28 cellular contexts compared by ENCODE assay signal in the genomic region with DNA sequence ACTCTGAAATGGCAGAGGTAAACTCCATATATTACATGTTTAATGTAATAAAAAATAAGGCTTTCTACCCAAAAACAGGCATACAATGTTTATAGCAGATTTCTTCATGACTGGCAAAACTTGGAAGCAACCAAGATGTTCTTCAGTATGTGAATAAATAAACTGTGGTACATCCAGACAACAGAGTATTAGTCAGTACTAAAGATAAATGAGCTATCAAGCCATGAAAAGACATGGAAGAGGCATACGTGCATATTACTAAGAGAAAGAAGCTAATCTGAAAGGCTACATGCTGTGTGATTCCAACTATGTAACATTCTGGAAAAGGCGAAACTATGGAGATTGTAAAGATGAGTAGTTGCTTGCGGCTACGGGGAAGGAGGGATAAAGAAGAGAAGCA.
DNase-seq lines count a peak whose midpoint lies in the region; ATAC-seq, FAIRE-seq and TF ChIP-seq lines count a peak whose summit lies in the region.
"Had no signal": no experiment of that assay in that cellular context is flagged by ENCODE, and none has a peak within 500 bp of the region (broad histone marks: within the 10 kb centered on the region; RNA-seq: fewer than 3 reads in every experiment).

No MANE protein-coding gene starts in this region.

- TF ChIP-seq CTCF in astrocyte (IDR thresholded peaks at IDR 0.05; ENCODE audit: insufficient read depth, low read depth, low read length) (no peak), fibroblast of lung (conservative IDR thresholded peaks at IDR 0.05 in 1 of 2, IDR thresholded peaks at IDR 0.05 in 1 of 2; ENCODE audit: low read depth in 1 of 2, low read length in 2 of 2) (no peak), SK-N-SH (IDR thresholded peaks at IDR 0.05) (no peak)

- no peak for TF ChIP-seq RAD21 in SK-N-SH (IDR thresholded peaks at IDR 0.05; ENCODE audit: low read length)

- H3K9me2 ChIP-seq in SK-N-SH = no peaks in the 10 kb centered on the region

- CTCF ChIA-PET in activated CD4-positive, alpha-beta memory T cell treated with anti-CD3 and anti-CD28 coated beads, Interleukin-2, amount 10 ng/mL, durations not matched to agents 7 days and 5 days (lab: Charles Lee) = no interaction called here
- CTCF ChIA-PET in SK-N-SH (lab: Yijun Ruan, JAX) = no interaction called here

- 81% methylated on average over 4 of the region's 4 CpGs for WGBS in SK-N-SH (ENCODE audit: low lambda C conversion rate)

- intact Hi-C loops in Right ventricle myocardium inferior (cut with DNase I) = no loop called here

- H3K9ac ChIP-seq in astrocyte (ENCODE audit: low read length) (no peak overlapping the region), fibroblast of lung (ENCODE audit: insufficient read depth, low read length) (no peak overlapping the region), SK-N-SH (no peak overlapping the region)
- H3K9ac ChIP-seq: BLaER1 had no signal

- no peak overlapping the region for H2AFZ ChIP-seq in astrocyte (ENCODE audit: low read depth, low read length)
- no peak overlapping the region for H2AFZ ChIP-seq in fibroblast of lung (ENCODE audit: low read length)
- H2AFZ ChIP-seq in SK-N-SH (ENCODE audit: low read depth) = no peak overlapping the region

- no peaks in the 10 kb centered on the region for H3K36me3 ChIP-seq in astrocyte (ENCODE audit: insufficient read depth, low read length)
- H3K36me3 ChIP-seq in fibroblast of lung (ENCODE audit: control insufficient read depth, insufficient read depth, low read length) = no peaks in the 10 kb centered on the region
- no peaks in the 10 kb centered on the region for H3K36me3 ChIP-seq in SK-N-SH (replicated peaks in 1 of 2; ENCODE audit: control insufficient read depth in 1 of 2, insufficient read depth in 2 of 2, low read length in 1 of 2)
- H3K36me3 ChIP-seq: BE2C, BLaER1 had no signal

- POLR2A ChIA-PET in activated CD4-positive, alpha-beta memory T cell treated with anti-CD3 and anti-CD28 coated beads, Interleukin-2, amount 10 ng/mL, durations not matched to agents 7 days and 5 days (lab: Charles Lee) = no interaction called here
- POLR2A ChIA-PET in SK-N-SH (lab: Yijun Ruan, JAX) = no interaction called here

- H3K4me2 ChIP-seq in astrocyte (ENCODE audit: low read length) (no peak overlapping the region), fibroblast of lung (ENCODE audit: extremely low read depth, insufficient read depth, low read length) (no peak overlapping the region), SK-N-SH (no peak overlapping the region)
- H3K4me2 ChIP-seq: BLaER1 had no signal

- no peaks in the 10 kb centered on the region for H3K79me2 ChIP-seq in astrocyte (ENCODE audit: insufficient read depth, low read length)
- H3K79me2 ChIP-seq in fibroblast of lung (ENCODE audit: control insufficient read depth, insufficient read depth, low read length) = no peaks in the 10 kb centered on the region
- H3K79me2 ChIP-seq in SK-N-SH (ENCODE audit: insufficient read depth) = no peaks in the 10 kb centered on the region

- H3K9me3 Mint-ChIP-seq in astrocyte (ENCODE audit: unreplicated experiment) = no peaks in the 10 kb centered on the region
- H3K9me3 Mint-ChIP-seq in activated CD4-positive, alpha-beta memory T cell treated with anti-CD3 and anti-CD28 coated beads, Interleukin-2, amount 10 ng/mL, durations not matched to agents 7 days and 5 days = no peaks in the 10 kb centered on the region

- no peak for TF ChIP-seq EP300 in SK-N-SH (IDR thresholded peaks at IDR 0.05; ENCODE audit: borderline replicate concordance in 1 of 2, low read depth in 1 of 2, low read length in 1 of 2)

- peaks cover 3% of the 10 kb centered on the region for H3F3A ChIP-seq in SK-N-SH (replicated peaks; ENCODE audit: insufficient read depth)

- H3K4me3 Mint-ChIP-seq in astrocyte (ENCODE audit: unreplicated experiment) = no peak overlapping the region
- H3K4me3 Mint-ChIP-seq in activated CD4-positive, alpha-beta memory T cell treated with anti-CD3 and anti-CD28 coated beads, Interleukin-2, amount 10 ng/mL, durations not matched to agents 7 days and 5 days = no peak overlapping the region
- H3K4me3 Mint-ChIP-seq: CD14-positive monocyte; CD4-positive, alpha-beta memory T cell; CD4-positive, CD25-positive, alpha-beta regulatory T cell; CD8-positive, alpha-beta memory T cell had no signal

- ATAC-seq in Right ventricle myocardium inferior = no peak
- ATAC-seq: GM12878 had no signal

- H3K4me1 ChIP-seq in astrocyte (ENCODE audit: insufficient read depth, low read length) (peaks cover 3% of the 10 kb centered on the region), fibroblast of lung (ENCODE audit: control insufficient read depth, extremely low read depth, insufficient read depth, low read length) (no peaks in the 10 kb centered on the region), SK-N-SH (ENCODE audit: control insufficient read depth in 1 of 2, insufficient read depth in 2 of 2, low read depth in 1 of 2, low read length in 1 of 2) (0 out of 4 replicates have a peak, but pooled peaks cover 0 to 6% of the 10 kb centered on the region in 2 experiments)
- H3K4me1 ChIP-seq: BE2C, BLaER1 had no signal

- H3K27ac ChIP-seq in astrocyte (ENCODE audit: low read depth, low read length) (no peak overlapping the region), fibroblast of lung (ENCODE audit: insufficient read depth, low read length) (no peak overlapping the region), caudate nucleus (ENCODE audit: low read depth, low read length) (no peak overlapping the region), SK-N-SH (ENCODE audit: low read depth in 2 of 2, low read length in 1 of 2) (no peak overlapping the region)
- H3K27ac ChIP-seq: BLaER1 had no signal

- H3K27ac Mint-ChIP-seq in astrocyte (ENCODE audit: unreplicated experiment) = no peak overlapping the region
- H3K27ac Mint-ChIP-seq in activated CD4-positive, alpha-beta memory T cell treated with anti-CD3 and anti-CD28 coated beads, Interleukin-2, amount 10 ng/mL, durations not matched to agents 7 days and 5 days = no peak overlapping the region
- H3K27ac Mint-ChIP-seq: CD14-positive monocyte; CD4-positive, alpha-beta memory T cell; CD4-positive, CD25-positive, alpha-beta regulatory T cell; CD8-positive, alpha-beta memory T cell had no signal

- H3K36me3 Mint-ChIP-seq in astrocyte (ENCODE audit: low read depth, unreplicated experiment) = no peaks in the 10 kb centered on the region
- H3K36me3 Mint-ChIP-seq in activated CD4-positive, alpha-beta memory T cell treated with anti-CD3 and anti-CD28 coated beads, Interleukin-2, amount 10 ng/mL, durations not matched to agents 7 days and 5 days (ENCODE audit: low read depth) = no peaks in the 10 kb centered on the region
- H3K36me3 Mint-ChIP-seq: CD14-positive monocyte; CD4-positive, alpha-beta memory T cell; CD4-positive, CD25-positive, alpha-beta regulatory T cell had no signal

- H3K4me3 ChIP-seq in astrocyte (ENCODE audit: insufficient read depth, low read depth, low read length) (no peak overlapping the region), fibroblast of lung (replicated peaks in 1 of 4; ENCODE audit: control extremely low read depth in 1 of 4, insufficient read depth in 1 of 4, low read depth in 3 of 4, low read length in 4 of 4) (no peak overlapping the region), SK-N-SH (ENCODE audit: low read depth in 2 of 2, low read length in 1 of 2) (no peak overlapping the region)
- H3K4me3 ChIP-seq: BLaER1, GM12878 had no signal

- peaks cover 2% of the 10 kb centered on the region for H3K27me3 Mint-ChIP-seq in astrocyte (ENCODE audit: low read depth, unreplicated experiment)
- H3K27me3 Mint-ChIP-seq in activated CD4-positive, alpha-beta memory T cell treated with anti-CD3 and anti-CD28 coated beads, Interleukin-2, amount 10 ng/mL, durations not matched to agents 7 days and 5 days = no peaks in the 10 kb centered on the region
- H3K27me3 Mint-ChIP-seq: CD4-positive, CD25-positive, alpha-beta regulatory T cell had no signal

- H3K9me3 ChIP-seq in astrocyte (ENCODE audit: insufficient read depth, low read depth, low read length) (no peaks in the 10 kb centered on the region), fibroblast of lung (ENCODE audit: control insufficient read depth, insufficient read depth, low read depth, low read length) (no peaks in the 10 kb centered on the region), SK-N-SH (no peaks in the 10 kb centered on the region)
- H3K9me3 ChIP-seq: BE2C, BLaER1 had no signal

- FAIRE-seq in astrocyte (lab: Jason Lieb, UNC) = no peak
- FAIRE-seq: A204.1, GM12878, GM12892, GM18507 had no signal

- H3K4me1 Mint-ChIP-seq in astrocyte (ENCODE audit: low read depth, unreplicated experiment) = peaks cover 6% of the 10 kb centered on the region
- H3K4me1 Mint-ChIP-seq in activated CD4-positive, alpha-beta memory T cell treated with anti-CD3 and anti-CD28 coated beads, Interleukin-2, amount 10 ng/mL, durations not matched to agents 7 days and 5 days = no peaks in the 10 kb centered on the region
- H3K4me1 Mint-ChIP-seq: CD14-positive monocyte; CD4-positive, alpha-beta memory T cell; CD4-positive, CD25-positive, alpha-beta regulatory T cell; CD8-positive, alpha-beta memory T cell had no signal

- no peaks in the 10 kb centered on the region for H4K20me1 ChIP-seq in astrocyte (ENCODE audit: insufficient read depth, low read length)
- no peaks in the 10 kb centered on the region for H4K20me1 ChIP-seq in fibroblast of lung (ENCODE audit: control insufficient read depth, extremely low read depth, insufficient read depth, low read length)
- no peaks in the 10 kb centered on the region for H4K20me1 ChIP-seq in SK-N-SH (ENCODE audit: insufficient read depth)
- H4K20me1 ChIP-seq: BLaER1 had no signal

- DNase-seq in NCI-H226 (peak; percentile 4), astrocyte (ENCODE audit: low read depth) (peak; percentile 12), fibroblast of lung (ENCODE audit: low read depth in 2 of 2) (peak; percentile 20 to 39), Right ventricle myocardium inferior (ENCODE audit: missing footprints) (no peak), caudate nucleus (lab: John Stamatoyannopoulos, UW) (no peak), SK-N-SH (no peak)
- DNase-seq in activated CD4-positive, alpha-beta memory T cell treated with anti-CD3 and anti-CD28 coated beads, Interleukin-2, amount 10 ng/mL, durations not matched to agents 7 days and 5 days = no peak
- DNase-seq: 8988T; ACHN; BE2C; C1 segment of cervical spinal cord; CD4-positive, alpha-beta memory T cell; CD4-positive, CD25-positive, alpha-beta regulatory T cell; CD8-positive, alpha-beta memory T cell; COR-L47; DMS 273 treated with DMSO at 0.1 percent for 48 hours; DMS153; DMS53; DMS79; DND-41; EL; GDM1 had no signal

- H3K27me3 ChIP-seq in astrocyte (ENCODE audit: insufficient read depth, low read length) (no peaks in the 10 kb centered on the region), fibroblast of lung (ENCODE audit: control insufficient read depth, insufficient read depth, low read length) (no peaks in the 10 kb centered on the region), SK-N-SH (ENCODE audit: insufficient read depth) (no peaks in the 10 kb centered on the region)
- H3K27me3 ChIP-seq: BE2C, BLaER1 had no signal

TF ChIP-seq in SK-N-SH, 30 proteins besides CTCF, POLR2A, EP300 and RAD21 (continues in another document):
- TF ChIP-seq MXI1 (IDR thresholded peaks at IDR 0.05; ENCODE audit: low read depth, low read length) (no peak), MEF2A (IDR thresholded peaks at IDR 0.05; ENCODE audit: borderline replicate concordance, low read depth) (no peak)

Comparison
In these comparisons a context has a peak if more than half of its experiments do, and no peak if none do; other contexts are left out.
1. DNase-seq: peak in NCI-H226 (single experiment), astrocyte (single experiment) and fibroblast of lung (2 of 2); none in activated CD4-positive, alpha-beta memory T cell treated with anti-CD3 and anti-CD28 coated beads, Interleukin-2, amount 10 ng/mL, durations not matched to agents 7 days and 5 days (single experiment), Right ventricle myocardium inferior (single experiment), caudate nucleus (0 of 61) and SK-N-SH (single experiment).